In genomic region chr12:50353869-50354593, GRCh38 we compare ENCODE assay signal across 14 cellular contexts. TPM values are rescaled to one million over a fixed set of nuclear protein-coding genes. Genes with fewer than 3 reads are reported as not detected.
DNase-seq lines count a peak whose midpoint lies in the region; ATAC-seq, FAIRE-seq and TF ChIP-seq lines count a peak whose summit lies in the region.
"Had no signal": no experiment of that assay in that cellular context is flagged by ENCODE, and none has a peak within 500 bp of the region (broad histone marks: within the 10 kb centered on the region; RNA-seq: fewer than 3 reads in every experiment).

No MANE protein-coding gene starts in this region.

- TF ChIP-seq EP300 in K562 (IDR thresholded peaks at IDR 0.05; ENCODE audit: low read length) (no peak), HepG2 (IDR thresholded peaks at IDR 0.05; ENCODE audit: low read depth in 2 of 2, low read length in 2 of 2) (no peak), HepG2 (CRISPR knock-in tag; IDR thresholded peaks at IDR 0.05; ENCODE audit: borderline replicate concordance) (no peak), tibial nerve (IDR thresholded peaks at IDR 0.05) (no peak)

- TF ChIP-seq POLR2A in breast epithelium (IDR thresholded peaks at IDR 0.05) (no peak), K562 (conservative IDR thresholded peaks at IDR 0.05) (no peak), HepG2 (IDR thresholded peaks at IDR 0.05; ENCODE audit: insufficient read depth in 1 of 2, low read depth in 2 of 2, low read length in 2 of 2) (no peak), tibial nerve (IDR thresholded peaks at IDR 0.05) (no peak)

- no peak for DNase-seq in breast epithelium (ENCODE audit: low spot score in 2 of 2)
- DNase-seq in MCF 10A (ENCODE audit: unreplicated experiment) = no peak
- no peak for DNase-seq in K562 (ENCODE audit: extremely low read depth in 1 of 4, low spot score in 3 of 4)
- DNase-seq in HepG2 (ENCODE audit: low spot score) = no peak
- no peak for DNase-seq in tibial nerve (ENCODE audit: low spot score in 2 of 2)
- no peak for DNase-seq in RKO (ENCODE audit: low spot score)
- no peak for DNase-seq in activated CD8-positive, alpha-beta memory T cell treated with anti-CD3 and anti-CD28 coated beads for 24 hours
- DNase-seq: activated CD4-positive, alpha-beta T cell treated with anti-CD3 and anti-CD28 coated beads for 48 hours; cerebellar nuclear complex; uterus had no signal

- H3K4me3 ChIP-seq in breast epithelium = peak overlapping the region in 2 of 3 donors; percentile 12 to 16
- no peak overlapping the region for H3K4me3 ChIP-seq in K562
- H3K4me3 ChIP-seq in HepG2 (replicated peaks in 1 of 3; ENCODE audit: insufficient read depth in 1 of 3, low read depth in 2 of 3, low read length in 3 of 3) = no peak overlapping the region
- H3K4me3 ChIP-seq in tibial nerve = peak overlapping the region in 1 of 4 donors; percentile 3
- H3K4me3 ChIP-seq: uterus had no signal

- FAIRE-seq in K562 (lab: Jason Lieb, UNC) (no peak), HepG2 (lab: Jason Lieb, UNC) (no peak)

- H3K27me3 ChIP-seq in breast epithelium = no peaks in the 10 kb centered on the region
- no peaks in the 10 kb centered on the region for H3K27me3 ChIP-seq in K562 (ENCODE audit: control insufficient read depth in 2 of 2, insufficient read depth in 2 of 2, low read length in 2 of 2)
- H3K27me3 ChIP-seq in HepG2 (ENCODE audit: control insufficient read depth in 1 of 2, insufficient read depth in 2 of 2, low read length in 2 of 2) = no peaks in the 10 kb centered on the region
- H3K27me3 ChIP-seq in tibial nerve = no peaks in the 10 kb centered on the region
- H3K27me3 ChIP-seq: uterus had no signal

- H4K20me1 ChIP-seq in K562 (replicated peaks; ENCODE audit: control insufficient read depth, insufficient read depth, low read length) (no peaks in the 10 kb centered on the region), HepG2 (ENCODE audit: insufficient read depth, low read length) (no peaks in the 10 kb centered on the region)

- no TSS peak for BruUV-seq in MCF 10A (replicated peaks; lab: Mats Ljungman, UMichigan)
- BruUV-seq in K562 (replicated peaks; lab: Mats Ljungman, UMichigan) = no TSS peak
- no TSS peak for BruUV-seq in HepG2 (replicated peaks; lab: Mats Ljungman, UMichigan)

- no peaks in the 10 kb centered on the region for H3K36me3 ChIP-seq in breast epithelium
- no peaks in the 10 kb centered on the region for H3K36me3 ChIP-seq in K562 (ENCODE audit: control insufficient read depth, insufficient read depth, low read length)
- no peaks in the 10 kb centered on the region for H3K36me3 ChIP-seq in HepG2 (replicated peaks in 1 of 2; ENCODE audit: control insufficient read depth in 1 of 2, insufficient read depth in 2 of 2, low read length in 2 of 2)
- no peaks in the 10 kb centered on the region for H3K36me3 ChIP-seq in tibial nerve
- H3K36me3 ChIP-seq: uterus had no signal

- no peaks in the 10 kb centered on the region for H3K9me3 Mint-ChIP-seq in MCF 10A (ENCODE audit: unreplicated experiment)
- H3K9me3 Mint-ChIP-seq: nephron had no signal

- 48% methylated on average over 3 of the region's 3 CpGs for WGBS in K562 (ENCODE audit: insufficient coverage, low coverage, missing lambda C conversion rate)
- WGBS in HepG2 (ENCODE audit: low lambda C conversion rate) = 45% methylated on average over 3 of the region's 3 CpGs
- 86 to 88% methylated on average over 3 of the region's 3 CpGs for WGBS in tibial nerve, 2 donors

- H3K9ac ChIP-seq in K562 (ENCODE audit: insufficient read depth in 1 of 2, low read depth in 2 of 2, low read length in 2 of 2) (no peak overlapping the region), HepG2 (ENCODE audit: insufficient read depth, low read depth, low read length) (no peak overlapping the region)
- H3K9ac ChIP-seq: KMS-11 had no signal

- no peaks in the 10 kb centered on the region for H3K9me1 ChIP-seq in K562 (ENCODE audit: control insufficient read depth, insufficient read depth, low read length)

- H3K27me3 Mint-ChIP-seq in MCF 10A (ENCODE audit: insufficient read depth, unreplicated experiment) = no peaks in the 10 kb centered on the region

- H3K4me1 ChIP-seq in breast epithelium (peaks cover 0 to 5% of the 10 kb centered on the region in 2 donors), K562 (replicated peaks in 1 of 2; ENCODE audit: control insufficient read depth in 2 of 2, insufficient read depth in 2 of 2, low read length in 2 of 2) (peaks cover 4 to 6% of the 10 kb centered on the region in 2 experiments; a peak in 4 of 5 replicates), HepG2 (ENCODE audit: insufficient read depth, low read length) (peaks cover 26% of the 10 kb centered on the region), tibial nerve (peaks cover 0 to 19% (median 4%) of the 10 kb centered on the region in 4 donors)
- H3K4me1 ChIP-seq: uterus had no signal

- H3K27ac ChIP-seq in breast epithelium (peak overlapping the region in 1 of 2 donors; percentile 20), K562 (ENCODE audit: extremely low read depth, low read depth, low read length) (no peak overlapping the region), HepG2 (ENCODE audit: extremely low read length, insufficient read depth, low read length) (no peak overlapping the region), tibial nerve (peak overlapping the region in 3 of 4 donors; percentile 6 to 51 (median 45))
- H3K27ac ChIP-seq: KMS-11 had no signal

- no peaks in the 10 kb centered on the region for H3K9me3 ChIP-seq in breast epithelium
- no peaks in the 10 kb centered on the region for H3K9me3 ChIP-seq in K562 (replicated peaks; ENCODE audit: control insufficient read depth, insufficient read depth, low read depth, low read length)
- no peaks in the 10 kb centered on the region for H3K9me3 ChIP-seq in HepG2 (ENCODE audit: low read length)
- H3K9me3 ChIP-seq in tibial nerve = no peaks in the 10 kb centered on the region
- H3K9me3 ChIP-seq: uterus had no signal

- CTCF ChIA-PET in MCF 10A (lab: Yijun Ruan, JAX) (no interaction called here), K562 (lab: Yijun Ruan, JAX; ENCODE audit: low intra/inter-chr PET ratio) (no interaction called here), HepG2 (lab: Yijun Ruan, JAX; ENCODE audit: low intra/inter-chr PET ratio, low total read pairs) (no interaction called here)

- H3K4me2 ChIP-seq in K562 (ENCODE audit: insufficient read depth, low read length) (no peak overlapping the region), HepG2 (ENCODE audit: low read depth, low read length) (peak overlapping the region; percentile 43; the same call in 1 of the 2 replicates)
- H3K4me2 ChIP-seq: KMS-11 had no signal

- no peak overlapping the region for H3K27ac Mint-ChIP-seq in MCF 10A (ENCODE audit: low read depth, unreplicated experiment)
- H3K27ac Mint-ChIP-seq: nephron had no signal

- TF ChIP-seq RAD21 in K562 (CRISPR knock-in tag; conservative IDR thresholded peaks at IDR 0.05 in 1 of 2, IDR thresholded peaks at IDR 0.05 in 1 of 2) = no peak
- no peak for TF ChIP-seq RAD21 in HepG2 (CRISPR knock-in tag; IDR thresholded peaks at IDR 0.05)

- no peaks in the 10 kb centered on the region for H3K36me3 Mint-ChIP-seq in MCF 10A (ENCODE audit: insufficient read depth, unreplicated experiment)

- in situ Hi-C loops in K562 (cut with MboI) (no loop called here), HepG2 (cut with HindIII; ENCODE audit: extremely low pct_ligation_motif_present, low pct_unique_long_range_greater_than_20kb) (no loop called here)

- H3K79me2 ChIP-seq in K562 (ENCODE audit: control insufficient read depth, insufficient read depth, low read length) = no peaks in the 10 kb centered on the region
- H3K79me2 ChIP-seq in HepG2 (ENCODE audit: insufficient read depth, low read length) = no peaks in the 10 kb centered on the region

- POLR2A ChIA-PET in MCF 10A (lab: Yijun Ruan, JAX) = interaction anchor here (0.7 kb wide), 2 partner anchors 36 to 170 kb away, joined by 3 read pairs; no protein-coding TSS in a partner anchor
- POLR2A ChIA-PET in K562 (lab: Yijun Ruan, JAX) = interaction anchor here (0.9 to 1.0 kb wide), 2 partner anchors 23 to 51 kb away, joined by 3 read pairs; no protein-coding TSS in a partner anchor
- POLR2A ChIA-PET in HepG2 (lab: Yijun Ruan, JAX) = no interaction called here

- intact Hi-C loops in breast epithelium (cut with DNase I; ENCODE audit: low total_unique reads) = no loop called here
- intact Hi-C loops in MCF 10A (cut with micrococcal nuclease) = no loop called here
- intact Hi-C loops in K562 (cut with micrococcal nuclease) = no loop called here
- intact Hi-C loops in HepG2 (cut with micrococcal nuclease; ENCODE audit: unreplicated experiment) = no loop called here

- H3K4me3 Mint-ChIP-seq in MCF 10A (ENCODE audit: unreplicated experiment) = no peak overlapping the region
- H3K4me3 Mint-ChIP-seq: nephron had no signal

- TF ChIP-seq CTCF in breast epithelium (IDR thresholded peaks at IDR 0.05) (no peak), MCF 10A (IDR thresholded peaks at IDR 0.05; ENCODE audit: unreplicated experiment) (no peak), K562 (IDR thresholded peaks at IDR 0.05 in 2 of 3, conservative IDR thresholded peaks at IDR 0.05 in 1 of 3; ENCODE audit: insufficient read depth in 2 of 3, low read depth in 1 of 3, low read length in 3 of 3) (no peak), HepG2 (CRISPR knock-in tag; IDR thresholded peaks at IDR 0.05) (no peak), tibial nerve (IDR thresholded peaks at IDR 0.05) (no peak)

- peak overlapping the region; percentile 22; the same call in 1 of the 2 replicates for H2AFZ ChIP-seq in K562 (ENCODE audit: low read depth, low read length)
- H2AFZ ChIP-seq in HepG2 (ENCODE audit: low read length) = peak overlapping the region; percentile 20

- no peak for ATAC-seq in K562
- ATAC-seq in HepG2 = no peak
- no peak for ATAC-seq in HG02981 (IDR thresholded peaks at IDR 0.05; ENCODE audit: unreplicated experiment)

- H3K4me1 Mint-ChIP-seq in MCF 10A (ENCODE audit: insufficient read depth, unreplicated experiment) = peaks cover 4% of the 10 kb centered on the region

RNA-seq across cellular contexts. Expression of gene FAM186A, which starts 42.4 kb away (rescaled TPM):
- total RNA-seq in breast epithelium = not detected
- total RNA-seq in MCF 10A (2022) = not detected in 2 replicates
- total RNA-seq in K562 (2011; cell fraction: chromatin; rRNA removed; ENCODE audit: low replicate concordance) = not detected in 2 replicates
- not detected in 2 replicates for total RNA-seq in K562 (2011; cell fraction: nucleolus; rRNA removed)
- total RNA-seq in K562 (2011; cell fraction: nucleoplasm; rRNA removed) = not detected in 2 replicates
- not detected in 2 replicates for total RNA-seq in K562 (2014; rRNA removed)
- total RNA-seq in K562 (2014; rRNA removed; fragmentation: Illumina TruSeq; extraction: Trizol) = not detected in 2 replicates
- total RNA-seq in K562 (2015; rRNA removed; fragmentation: Illumina TruSeq; extraction: Trizol) = under 0.01 TPM in 1 of 2 replicates, not detected in the other
- total RNA-seq in K562 (2021) = not detected in 2 replicates
- polyA plus RNA-seq in K562 (2011; rRNA removed) = not detected in 2 replicates
- polyA plus RNA-seq in K562 (2011; cell fraction: cytosol; rRNA removed) = not detected in 2 replicates
- polyA plus RNA-seq in K562 (2011; cell fraction: nucleus; rRNA removed) = not detected in 2 replicates
- polyA plus RNA-seq in K562 (2012) = 0.05 and 0.36 TPM in 2 replicates
- polyA plus RNA-seq in K562 (2014; fragmentation: Illumina TruSeq; extraction: Trizol) = not detected in 2 replicates
- polyA plus RNA-seq in K562 (2014; fragmentation: Nextera tagmentation; extraction: Ambion mirVana) = under 1 TPM; 0.04 to 0.07 TPM
- polyA plus RNA-seq in K562 (2014; rRNA removed) = not detected in 2 replicates
- polyA minus RNA-seq in K562 (2011; rRNA and poly(A)+ RNA removed) = not detected in 2 replicates
- polyA minus RNA-seq in K562 (2011; cell fraction: cytosol; rRNA and poly(A)+ RNA removed) = not detected in 2 replicates
- not detected in 2 replicates for polyA minus RNA-seq in K562 (2011; cell fraction: nucleus; rRNA and poly(A)+ RNA removed)
- total RNA-seq in HepG2 (2016; rRNA removed; fragmentation: Illumina TruSeq; extraction: Trizol) = not detected in 2 replicates
- total RNA-seq in HepG2 (2016; cell fraction: cytosol; rRNA removed; fragmentation: Illumina TruSeq; extraction: Trizol; ENCODE audit: low read depth) = not detected in 2 replicates
- total RNA-seq in HepG2 (2016; cell fraction: insoluble cytoplasmic fraction; rRNA removed; fragmentation: Illumina TruSeq; extraction: Trizol) = not detected in 2 replicates
- total RNA-seq in HepG2 (2016; cell fraction: membrane; rRNA removed; fragmentation: Illumina TruSeq; extraction: Trizol) = not detected in 2 replicates
- total RNA-seq in HepG2 (2016; cell fraction: nucleus; rRNA removed; fragmentation: Illumina TruSeq; extraction: Trizol) = not detected in 2 replicates
- not detected in 2 replicates for polyA plus RNA-seq in HepG2 (2011; rRNA removed)
- polyA plus RNA-seq in HepG2 (2011; cell fraction: cytosol; rRNA removed) = not detected in 2 replicates
- polyA plus RNA-seq in HepG2 (2011; cell fraction: nucleus; rRNA removed) = not detected in 2 replicates
- polyA plus RNA-seq in HepG2 (2012) = 0.09 and 0.17 TPM in 2 replicates
- not detected in 2 replicates for polyA plus RNA-seq in HepG2 (2016; cell fraction: cytosol; fragmentation: Illumina TruSeq; extraction: Trizol; ENCODE audit: low read depth)
- polyA plus RNA-seq in HepG2 (2016; cell fraction: insoluble cytoplasmic fraction; fragmentation: Illumina TruSeq; extraction: Trizol; ENCODE audit: low read depth) = not detected in 2 replicates
- polyA plus RNA-seq in HepG2 (2016; cell fraction: membrane; fragmentation: Illumina TruSeq; extraction: Trizol; ENCODE audit: low read depth) = not detected in 2 replicates
- not detected in 2 replicates for polyA plus RNA-seq in HepG2 (2016; cell fraction: nucleus; fragmentation: Illumina TruSeq; extraction: Trizol; ENCODE audit: insufficient read depth, low read depth)
- polyA minus RNA-seq in HepG2 (2011; rRNA and poly(A)+ RNA removed; ENCODE audit: low replicate concordance) = not detected in 2 replicates
- not detected in 2 replicates for polyA minus RNA-seq in HepG2 (2011; cell fraction: cytosol; rRNA and poly(A)+ RNA removed)
- not detected in 2 replicates for polyA minus RNA-seq in HepG2 (2011; cell fraction: nucleus; rRNA and poly(A)+ RNA removed)
- not detected for total RNA-seq in tibial nerve
- total RNA-seq: T-helper 1 cell treated with Interleukin-12 subunit alpha and Interleukin-12 subunit beta and Interleukin-4 antibody, amounts not matched to agents 30 ng/mL and 1 ng/mL, for 36 hours; uterus had no signal

RNA-seq across cellular contexts. Expression of gene LARP4, which starts 46.7 kb away (rescaled TPM):
- total RNA-seq in breast epithelium = 10 to 100 TPM; 34.2 to 61.9 (median 56.3) TPM
- 73.6 and 78.8 TPM in 2 replicates for total RNA-seq in MCF 10A (2022)
- total RNA-seq in K562 (2011; cell fraction: chromatin; rRNA removed; ENCODE audit: low replicate concordance) = 43.0 and 161 TPM in 2 replicates
- total RNA-seq in K562 (2011; cell fraction: nucleolus; rRNA removed) = 20.2 and 23.4 TPM in 2 replicates
- total RNA-seq in K562 (2011; cell fraction: nucleoplasm; rRNA removed) = 44.2 and 72.9 TPM in 2 replicates
- total RNA-seq in K562 (2014; rRNA removed) = 31.6 and 39.7 TPM in 2 replicates
- total RNA-seq in K562 (2014; rRNA removed; fragmentation: Illumina TruSeq; extraction: Trizol) = 69.5 and 81.8 TPM in 2 replicates
- 50.4 and 55.9 TPM in 2 replicates for total RNA-seq in K562 (2015; rRNA removed; fragmentation: Illumina TruSeq; extraction: Trizol)
- 80.2 and 84.5 TPM in 2 replicates for total RNA-seq in K562 (2021)
- 39.6 and 52.4 TPM in 2 replicates for polyA plus RNA-seq in K562 (2011; rRNA removed)
- polyA plus RNA-seq in K562 (2011; cell fraction: cytosol; rRNA removed) = 15.3 and 20.7 TPM in 2 replicates
- 27.5 and 35.0 TPM in 2 replicates for polyA plus RNA-seq in K562 (2011; cell fraction: nucleus; rRNA removed)
- 24.3 and 39.1 TPM in 2 replicates for polyA plus RNA-seq in K562 (2012)
- 56.3 and 73.0 TPM in 2 replicates for polyA plus RNA-seq in K562 (2014; fragmentation: Illumina TruSeq; extraction: Trizol)
- polyA plus RNA-seq in K562 (2014; fragmentation: Nextera tagmentation; extraction: Ambion mirVana) = 10 to 100 TPM; 38.6 to 43.9 TPM
- 37.6 and 43.6 TPM in 2 replicates for polyA plus RNA-seq in K562 (2014; rRNA removed)
- 101 and 121 TPM in 2 replicates for polyA minus RNA-seq in K562 (2011; rRNA and poly(A)+ RNA removed)
- 53.7 and 64.5 TPM in 2 replicates for polyA minus RNA-seq in K562 (2011; cell fraction: cytosol; rRNA and poly(A)+ RNA removed)
- polyA minus RNA-seq in K562 (2011; cell fraction: nucleus; rRNA and poly(A)+ RNA removed) = 17.4 and 35.4 TPM in 2 replicates
- 42.7 and 56.2 TPM in 2 replicates for total RNA-seq in HepG2 (2016; rRNA removed; fragmentation: Illumina TruSeq; extraction: Trizol)
- 70.2 and 72.2 TPM in 2 replicates for total RNA-seq in HepG2 (2016; cell fraction: cytosol; rRNA removed; fragmentation: Illumina TruSeq; extraction: Trizol; ENCODE audit: low read depth)
- 41.4 and 53.3 TPM in 2 replicates for total RNA-seq in HepG2 (2016; cell fraction: insoluble cytoplasmic fraction; rRNA removed; fragmentation: Illumina TruSeq; extraction: Trizol)
- total RNA-seq in HepG2 (2016; cell fraction: membrane; rRNA removed; fragmentation: Illumina TruSeq; extraction: Trizol) = 33.7 and 42.9 TPM in 2 replicates
- 34.7 and 45.0 TPM in 2 replicates for total RNA-seq in HepG2 (2016; cell fraction: nucleus; rRNA removed; fragmentation: Illumina TruSeq; extraction: Trizol)
- polyA plus RNA-seq in HepG2 (2011; rRNA removed) = 14.3 and 16.4 TPM in 2 replicates
- 6.7 and 10.3 TPM in 2 replicates for polyA plus RNA-seq in HepG2 (2011; cell fraction: cytosol; rRNA removed)
- 13.8 and 14.8 TPM in 2 replicates for polyA plus RNA-seq in HepG2 (2011; cell fraction: nucleus; rRNA removed)
- 27.3 and 29.0 TPM in 2 replicates for polyA plus RNA-seq in HepG2 (2012)
- polyA plus RNA-seq in HepG2 (2016; cell fraction: cytosol; fragmentation: Illumina TruSeq; extraction: Trizol; ENCODE audit: low read depth) = 2.3 and 3.5 TPM in 2 replicates
- 34.1 and 35.2 TPM in 2 replicates for polyA plus RNA-seq in HepG2 (2016; cell fraction: insoluble cytoplasmic fraction; fragmentation: Illumina TruSeq; extraction: Trizol; ENCODE audit: low read depth)
- polyA plus RNA-seq in HepG2 (2016; cell fraction: membrane; fragmentation: Illumina TruSeq; extraction: Trizol; ENCODE audit: low read depth) = 7.6 and 9.3 TPM in 2 replicates
- polyA plus RNA-seq in HepG2 (2016; cell fraction: nucleus; fragmentation: Illumina TruSeq; extraction: Trizol; ENCODE audit: insufficient read depth, low read depth) = 40.4 and 43.1 TPM in 2 replicates
- polyA minus RNA-seq in HepG2 (2011; rRNA and poly(A)+ RNA removed; ENCODE audit: low replicate concordance) = 18.5 and 42.4 TPM in 2 replicates
- 35.6 and 41.1 TPM in 2 replicates for polyA minus RNA-seq in HepG2 (2011; cell fraction: cytosol; rRNA and poly(A)+ RNA removed)
- polyA minus RNA-seq in HepG2 (2011; cell fraction: nucleus; rRNA and poly(A)+ RNA removed) = 55.0 and 68.4 TPM in 2 replicates
- 10 to 100 TPM; 35.7 to 72.6 (median 43.4) TPM for total RNA-seq in tibial nerve

Comparison
In these comparisons a context has a peak if more than half of its experiments do, and no peak if none do; other contexts are left out.
1. H3K27ac ChIP-seq: peak in tibial nerve (3 of 4); none in K562 (single experiment) and HepG2 (single experiment).
2. H3K4me3 ChIP-seq: peak in breast epithelium (2 of 3); none in K562 (single experiment) and HepG2 (0 of 3).